Comparison of ENCODE assay signal across 15 cellular contexts in the genomic region with DNA sequence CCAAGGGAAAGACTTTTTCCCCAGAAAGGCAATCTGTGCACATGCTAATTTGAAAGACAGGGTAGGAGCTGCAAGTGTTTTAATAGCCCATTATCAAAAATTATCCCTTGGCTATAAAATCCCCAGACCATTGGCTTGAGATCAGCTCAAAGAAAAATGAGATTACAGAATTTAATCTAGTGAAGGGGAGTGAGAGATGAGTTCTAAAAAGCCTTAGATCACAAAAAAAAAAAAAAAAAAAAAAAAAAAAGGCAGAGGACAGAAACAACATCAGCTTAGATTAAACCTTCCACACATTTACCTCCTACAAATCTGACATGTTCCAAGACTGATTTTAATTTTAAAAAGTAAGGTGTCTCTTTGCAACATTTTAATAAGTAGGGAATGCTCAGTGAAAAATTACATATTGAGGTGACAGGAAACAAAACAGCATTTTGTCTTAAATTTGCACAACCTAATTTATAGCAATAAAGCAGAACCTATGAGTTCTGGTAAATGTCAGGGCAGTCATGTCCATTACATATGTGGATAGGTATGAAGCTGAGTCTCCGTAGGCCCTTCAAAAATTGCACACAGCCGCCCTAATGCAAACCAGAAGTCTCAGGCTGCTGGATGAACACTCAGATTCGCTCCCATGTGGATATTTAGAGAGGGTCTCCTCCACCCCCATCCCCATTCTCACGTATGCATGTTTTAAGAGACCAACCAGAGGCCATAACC. TPM values are rescaled to one million over a fixed set of nuclear protein-coding genes. Genes with fewer than 3 reads are reported as not detected.
DNase-seq lines count a peak whose midpoint lies in the region; ATAC-seq, FAIRE-seq and TF ChIP-seq lines count a peak whose summit lies in the region.
"Had no signal": no experiment of that assay in that cellular context is flagged by ENCODE, and none has a peak within 500 bp of the region (broad histone marks: within the 10 kb centered on the region; RNA-seq: fewer than 3 reads in every experiment).

No MANE protein-coding gene starts in this region.

- H3K9me2 ChIP-seq in GM23248 (ENCODE audit: insufficient read depth), result no peaks in the 10 kb centered on the region

- H3K9ac ChIP-seq in GM23248, result no peak overlapping the region
- no peak overlapping the region for H3K9ac ChIP-seq in fibroblast of lung (ENCODE audit: insufficient read depth, low read length)
- no peak overlapping the region for H3K9ac ChIP-seq in trophoblast cell (ENCODE audit: low read length)
- H3K9ac ChIP-seq: BLaER1 had no signal

- no peak overlapping the region for H4K12ac ChIP-seq in trophoblast cell (ENCODE audit: low read depth, low read length)

- ATAC-seq in RWPE2 (ENCODE audit: low read depth), result no peak
- no peak for ATAC-seq in GM18519 (IDR thresholded peaks at IDR 0.05; ENCODE audit: low FRiP score, unreplicated experiment)
- ATAC-seq in GM18858 (IDR thresholded peaks at IDR 0.05; ENCODE audit: unreplicated experiment), result no peak
- ATAC-seq: activated CD4-positive, CD25-positive, alpha-beta regulatory T cell treated with anti-CD3 and anti-CD28 coated beads, Interleukin-2, amount 50 U/mL, for 24 hours had no signal

- no peaks in the 10 kb centered on the region for H3F3A ChIP-seq in GM23248 (ENCODE audit: insufficient read depth)

- no peak overlapping the region for H4K8ac ChIP-seq in trophoblast cell (ENCODE audit: low read depth, low read length)

- H3K4me2 ChIP-seq in GM23248 (ENCODE audit: unreplicated experiment), result no peak overlapping the region
- no peak overlapping the region for H3K4me2 ChIP-seq in fibroblast of lung (ENCODE audit: extremely low read depth, insufficient read depth, low read length)
- peak overlapping the region; percentile 26 for H3K4me2 ChIP-seq in trophoblast cell (ENCODE audit: low read length)
- H3K4me2 ChIP-seq: BLaER1 had no signal

- H2BK12ac ChIP-seq in trophoblast cell (ENCODE audit: low read length), result no peak overlapping the region

- in situ Hi-C loops in GM23248 (cut with MboI), result no loop called here

- H4K20me1 ChIP-seq in GM23248 (ENCODE audit: insufficient read depth) (no peaks in the 10 kb centered on the region), fibroblast of lung (ENCODE audit: control insufficient read depth, extremely low read depth, insufficient read depth, low read length) (no peaks in the 10 kb centered on the region)
- H4K20me1 ChIP-seq: BLaER1 had no signal

- DNase-seq in GM23248 (peak; percentile 30), RWPE2 (ENCODE audit: low spot score) (no peak), fibroblast of lung (ENCODE audit: low read depth in 2 of 2) (peak; percentile 57 to 70), trophoblast cell (no peak), GM19239 (ENCODE audit: insufficient read length, low spot score) (no peak), spleen (no peak)
- DNase-seq: activated naive CD4-positive, alpha-beta T cell; stimulated activated CD4-positive, alpha-beta T cell treated with anti-CD3 and anti-CD28 coated beads, Interleukin-12 subunit alpha, Interleukin-12 subunit beta, amount 100 ng/mL, for 4 hours had no signal

- H2AFZ ChIP-seq in GM23248 (no peak overlapping the region), fibroblast of lung (ENCODE audit: low read length) (no peak overlapping the region), trophoblast cell (ENCODE audit: insufficient read depth, low read length, poor library complexity) (no peak overlapping the region)

- H3K79me2 ChIP-seq in GM23248 (ENCODE audit: insufficient read depth), result no peaks in the 10 kb centered on the region
- H3K79me2 ChIP-seq in fibroblast of lung (ENCODE audit: control insufficient read depth, insufficient read depth, low read length), result peaks cover 2% of the 10 kb centered on the region
- no peaks in the 10 kb centered on the region for H3K79me2 ChIP-seq in trophoblast cell (ENCODE audit: control insufficient read depth, insufficient read depth, low read length, poor library complexity)

- no peak overlapping the region for H2AK5ac ChIP-seq in trophoblast cell (ENCODE audit: low read length)

- H3K27ac ChIP-seq in GM23248 (no peak overlapping the region), RWPE2 (ENCODE audit: poor library complexity, severe bottlenecking) (peak overlapping the region; percentile 44), fibroblast of lung (ENCODE audit: insufficient read depth, low read length) (no peak overlapping the region), trophoblast cell (ENCODE audit: low read depth, low read length) (peak overlapping the region; percentile 35), spleen (no peak overlapping the region)
- H3K27ac ChIP-seq: BLaER1 had no signal

- H3K4me3 ChIP-seq in GM23248 (no peak overlapping the region), RWPE2 (ENCODE audit: severe bottlenecking) (no peak overlapping the region), fibroblast of lung (replicated peaks in 1 of 4; ENCODE audit: control extremely low read depth in 1 of 4, insufficient read depth in 1 of 4, low read depth in 3 of 4, low read length in 4 of 4) (no peak overlapping the region), trophoblast cell (ENCODE audit: low read depth, low read length) (no peak overlapping the region), spleen (no peak overlapping the region)
- H3K4me3 ChIP-seq: BLaER1, lung had no signal

- no peak overlapping the region for H2BK120ac ChIP-seq in trophoblast cell (ENCODE audit: insufficient read depth, low read length, poor library complexity)

- no peak overlapping the region for H3K4ac ChIP-seq in trophoblast cell (ENCODE audit: low read depth, low read length)

- no peak overlapping the region for H3K18ac ChIP-seq in trophoblast cell (ENCODE audit: low read length)

- no peak for TF ChIP-seq POLR2A in spleen (IDR thresholded peaks at IDR 0.05)

- H3K9me3 ChIP-seq in GM23248 (ENCODE audit: low read depth) (no peaks in the 10 kb centered on the region), RWPE2 (ENCODE audit: severe bottlenecking) (no peaks in the 10 kb centered on the region), fibroblast of lung (ENCODE audit: control insufficient read depth, insufficient read depth, low read depth, low read length) (no peaks in the 10 kb centered on the region), trophoblast cell (ENCODE audit: insufficient read depth, low read depth, low read length) (no peaks in the 10 kb centered on the region), spleen (no peaks in the 10 kb centered on the region)
- H3K9me3 ChIP-seq: BLaER1, thoracic aorta had no signal

- H3K27me3 ChIP-seq in GM23248 (replicated peaks; ENCODE audit: insufficient read depth) (no peaks in the 10 kb centered on the region), RWPE2 (ENCODE audit: insufficient read depth, poor library complexity, severe bottlenecking) (no peaks in the 10 kb centered on the region), fibroblast of lung (ENCODE audit: control insufficient read depth, insufficient read depth, low read length) (no peaks in the 10 kb centered on the region), trophoblast cell (ENCODE audit: insufficient read depth, low read length) (no peaks in the 10 kb centered on the region), spleen (replicated peaks in 1 of 7) (peaks cover 0 to 9% (median 0%) of the 10 kb centered on the region in 7 donors)
- H3K27me3 ChIP-seq: BLaER1 had no signal

- H3K14ac ChIP-seq in trophoblast cell (ENCODE audit: low read length), result no peak overlapping the region

- no peak overlapping the region for H3K23ac ChIP-seq in trophoblast cell (ENCODE audit: low read length)

- no peaks in the 10 kb centered on the region for H3K36me3 ChIP-seq in GM23248 (ENCODE audit: low read depth)
- peaks cover 38% of the 10 kb centered on the region for H3K36me3 ChIP-seq in RWPE2 (ENCODE audit: low read depth)
- no peaks in the 10 kb centered on the region for H3K36me3 ChIP-seq in fibroblast of lung (ENCODE audit: control insufficient read depth, insufficient read depth, low read length)
- no peaks in the 10 kb centered on the region for H3K36me3 ChIP-seq in trophoblast cell (ENCODE audit: control insufficient read depth in 1 of 2, insufficient read depth in 2 of 2, low read length in 2 of 2)
- no peaks in the 10 kb centered on the region for H3K36me3 ChIP-seq in spleen
- H3K36me3 ChIP-seq: BLaER1, thoracic aorta had no signal

- WGBS in GM23248 (ENCODE audit: low coverage in 1 of 2, low lambda C conversion rate in 2 of 2, missing lambda C conversion rate in 2 of 2), 2 experiments, result 50 to 51% methylated on average over 4 of the region's 4 CpGs
- no CpG with 5 or more reads among the region's 4 CpGs for WGBS in trophoblast cell (ENCODE audit: extremely low coverage, insufficient coverage, insufficient read length)
- 67 to 91% (median 79%) methylated on average over 4 of the region's 4 CpGs for WGBS in spleen, 5 donors

- no peak overlapping the region for H2BK5ac ChIP-seq in trophoblast cell (ENCODE audit: low read depth, low read length, poor library complexity)

- H3K79me1 ChIP-seq in trophoblast cell (ENCODE audit: low read length), result peaks cover 1% of the 10 kb centered on the region

- H4K91ac ChIP-seq in trophoblast cell (ENCODE audit: low read depth, low read length), result no peak overlapping the region

- intact Hi-C loops in spleen (cut with DNase I; ENCODE audit: low total_unique reads), result no loop called here

- TF ChIP-seq CTCF in RWPE2 (IDR thresholded peaks at IDR 0.05; ENCODE audit: poor library complexity, severe bottlenecking) (no peak), fibroblast of lung (conservative IDR thresholded peaks at IDR 0.05 in 1 of 2, IDR thresholded peaks at IDR 0.05 in 1 of 2; ENCODE audit: low read depth in 1 of 2, low read length in 2 of 2) (no peak), spleen (IDR thresholded peaks at IDR 0.05 in 8 of 11, conservative IDR thresholded peaks at IDR 0.05 in 3 of 11) (no peak)

- H3K4me1 ChIP-seq in GM23248 (ENCODE audit: insufficient read depth), result peaks cover 9% of the 10 kb centered on the region
- peaks cover 43% of the 10 kb centered on the region for H3K4me1 ChIP-seq in RWPE2 (ENCODE audit: insufficient read depth, poor library complexity, severe bottlenecking)
- H3K4me1 ChIP-seq in fibroblast of lung (ENCODE audit: control insufficient read depth, extremely low read depth, insufficient read depth, low read length), result peaks cover 13% of the 10 kb centered on the region
- H3K4me1 ChIP-seq in trophoblast cell (ENCODE audit: control insufficient read depth in 1 of 2, insufficient read depth in 2 of 2, low read length in 2 of 2), result peaks cover 0 to 6% of the 10 kb centered on the region in 2 experiments
- peaks cover 0 to 27% (median 6%) of the 10 kb centered on the region in 6 donors for H3K4me1 ChIP-seq in spleen

- no peak for FAIRE-seq in GM19239 (lab: Jason Lieb, UNC)
- FAIRE-seq: bronchial epithelial cell had no signal

RNA-seq across cellular contexts. Expression of a gene that starts 43.4 kb away (rescaled TPM):
- 3.4 and 5.3 TPM in 2 replicates for total RNA-seq in GM23248 (2014; rRNA removed; shearing (Covaris generic))
- 5.8 and 6.0 TPM in 2 replicates for polyA plus RNA-seq in GM23248 (2016; fragmentation: Nextera tagmentation; extraction: Ambion mirVana)
- 36.3 and 56.0 TPM in 2 replicates for total RNA-seq in fibroblast of lung
- polyA plus RNA-seq in fibroblast of lung, result 29.3 and 46.5 TPM in 2 replicates
- 17.0 and 20.4 TPM in 2 replicates for polyA plus RNA-seq in fibroblast of lung (2012)
- polyA minus RNA-seq in fibroblast of lung (ENCODE audit: low replicate concordance), result 69.4 and 157 TPM in 2 replicates
- polyA plus RNA-seq in trophoblast cell (2013), result 0.96 and 1.2 TPM in 2 replicates
- total RNA-seq in spleen, result 10 to 100 TPM; 45.1 to 96.8 (median 56.3) TPM
- polyA plus RNA-seq in spleen, result 1 to 10 TPM; 3.6 to 5.6 (median 3.6) TPM

Comparison
In these comparisons a context has a peak if more than half of its experiments do, and no peak if none do; other contexts are left out.
1. DNase-seq: peak in GM23248 (single experiment) and fibroblast of lung (2 of 2); none in RWPE2 (single experiment), trophoblast cell (0 of 2), GM19239 (single experiment) and spleen (single experiment).
2. H3K27ac ChIP-seq: peak in RWPE2 (single experiment) and trophoblast cell (single experiment); none in GM23248 (single experiment), fibroblast of lung (single experiment) and spleen (0 of 8).